1 cellular context compared by ENCODE assay signal in the genomic region with DNA sequence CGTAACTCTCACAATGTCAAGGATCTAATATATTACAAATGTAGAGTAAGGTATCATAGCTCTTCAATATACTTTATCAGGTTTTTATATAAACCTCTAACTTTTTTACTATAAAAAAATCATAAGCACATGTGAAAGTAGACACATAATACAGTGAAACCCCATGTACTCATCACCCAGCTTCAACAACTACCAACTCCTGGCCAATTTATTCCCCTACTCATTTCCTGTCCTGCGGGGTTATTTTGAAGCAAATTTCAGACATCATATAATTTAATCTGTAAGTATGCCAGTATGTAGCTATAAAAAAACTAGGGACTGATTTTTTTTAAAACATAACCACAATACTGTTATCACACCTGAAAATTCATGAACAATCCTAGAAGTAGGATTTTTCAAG.
A peak's percentile ranks its signal among the peaks of the same experiment; 100 is the strongest.
TF ChIP-seq lines count a peak whose summit lies in the region.

No MANE protein-coding gene starts in this region.

TF ChIP-seq in GM12878, 131 proteins besides CTCF, POLR2A, EP300 and RAD21:
- TF ChIP-seq, protein P1, sequence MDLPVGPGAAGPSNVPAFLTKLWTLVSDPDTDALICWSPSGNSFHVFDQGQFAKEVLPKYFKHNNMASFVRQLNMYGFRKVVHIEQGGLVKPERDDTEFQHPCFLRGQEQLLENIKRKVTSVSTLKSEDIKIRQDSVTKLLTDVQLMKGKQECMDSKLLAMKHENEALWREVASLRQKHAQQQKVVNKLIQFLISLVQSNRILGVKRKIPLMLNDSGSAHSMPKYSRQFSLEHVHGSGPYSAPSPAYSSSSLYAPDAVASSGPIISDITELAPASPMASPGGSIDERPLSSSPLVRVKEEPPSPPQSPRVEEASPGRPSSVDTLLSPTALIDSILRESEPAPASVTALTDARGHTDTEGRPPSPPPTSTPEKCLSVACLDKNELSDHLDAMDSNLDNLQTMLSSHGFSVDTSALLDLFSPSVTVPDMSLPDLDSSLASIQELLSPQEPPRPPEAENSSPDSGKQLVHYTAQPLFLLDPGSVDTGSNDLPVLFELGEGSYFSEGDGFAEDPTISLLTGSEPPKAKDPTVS (IDR thresholded peaks at IDR 0.05; ENCODE audit: low read depth, low read length) = no peak
- TF ChIP-seq ATF7 (IDR thresholded peaks at IDR 0.05; ENCODE audit: low read depth) (no peak), SP1 (IDR thresholded peaks at IDR 0.05; ENCODE audit: low read depth, low read length) (no peak), PAX8 (IDR thresholded peaks at IDR 0.05) (no peak), RUNX3 (IDR thresholded peaks at IDR 0.05; ENCODE audit: low read length) (0 out of 2 replicates have a peak, but pooled peaks have one; percentile 13), JUNB (IDR thresholded peaks at IDR 0.05) (peak; percentile 25; the same call in 1 of the 2 replicates), NR2C2 (IDR thresholded peaks at IDR 0.05; ENCODE audit: borderline replicate concordance, control insufficient read depth, insufficient read length, low read depth) (no peak), GATAD2B (conservative IDR thresholded peaks at IDR 0.05; ENCODE audit: low read depth) (no peak)
TF ChIP-seq in GM12878: peak in this region for 2.
